ENCODE assay signal across 10 cellular contexts in the genomic region with DNA sequence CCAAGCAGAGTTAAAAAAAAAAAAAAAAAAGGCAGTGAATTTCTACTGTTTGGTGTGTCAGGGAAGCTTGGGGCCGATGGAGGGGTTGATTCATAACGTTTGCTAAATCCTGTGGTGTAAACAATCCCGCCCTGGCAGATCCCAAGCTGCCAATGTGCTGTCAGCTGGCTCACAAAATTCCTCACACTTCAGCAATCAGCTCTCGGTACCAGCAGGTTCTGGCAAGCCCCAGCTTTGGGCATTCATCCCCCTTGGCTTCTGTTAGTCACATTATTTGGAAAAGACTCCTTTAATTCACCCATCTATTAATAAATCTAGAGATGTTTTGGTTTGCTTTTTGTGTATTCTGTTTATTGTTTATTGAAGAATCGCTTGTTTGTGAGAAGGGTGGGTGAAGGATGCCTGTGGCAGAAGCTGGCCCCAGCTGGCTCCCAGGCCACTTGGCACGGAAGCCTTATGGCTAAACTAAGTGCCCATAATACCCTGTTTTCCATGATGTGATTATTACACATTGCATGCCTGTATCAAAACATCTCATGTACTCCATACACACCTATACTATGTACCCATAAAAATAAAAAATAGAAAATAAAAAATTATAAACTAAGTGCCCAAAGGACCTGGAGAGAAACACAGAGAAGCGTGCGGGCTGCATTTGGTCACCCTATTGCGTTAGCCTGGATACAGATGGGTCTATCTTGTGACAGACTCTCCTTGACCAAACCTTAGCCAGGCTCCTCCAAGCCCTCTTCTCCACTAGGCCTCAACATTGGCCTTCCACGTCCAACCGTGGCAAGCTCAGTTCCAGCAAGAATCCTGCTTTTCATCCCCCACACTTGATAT.
DNase-seq lines count a peak whose midpoint lies in the region; ATAC-seq and TF ChIP-seq lines count a peak whose summit lies in the region.
"Had no signal": no experiment of that assay in that cellular context is flagged by ENCODE, and none has a peak within 500 bp of the region (broad histone marks: within the 10 kb centered on the region; RNA-seq: fewer than 3 reads in every experiment).

No MANE protein-coding gene starts in this region.

- no peaks in the 10 kb centered on the region; the same call in 2 of the 3 replicates for H3K36me3 Mint-ChIP-seq in GM23338 (ENCODE audit: low read depth)

- H4K20me1 ChIP-seq in GM23338 (replicated peaks; ENCODE audit: insufficient read depth): no peaks in the 10 kb centered on the region; the same call in 1 of the 2 replicates

- H3K9me3 Mint-ChIP-seq in GM23338: no peaks in the 10 kb centered on the region

- WGBS in spleen, 5 donors: 77 to 92% (median 90%) methylated on average over 11 of the region's 11 CpGs

- DNase-seq in GOT3 (lab: John Stamatoyannopoulos, UW) (peak; percentile 56), caudate nucleus (lab: John Stamatoyannopoulos, UW) (peak in 32 of 61 donors; percentile 7 to 93 (median 26)), hippocampal formation (lab: John Stamatoyannopoulos, UW) (peak; percentile 47 to 68), spleen (peak; percentile 46), ecto neural progenitor cell (ENCODE audit: low spot score) (no peak), GM23338 (ENCODE audit: low spot score) (no peak)
- DNase-seq: NCI-H187 treated with DMSO at 0.1 percent for 48 hours, SIG-M5 had no signal

- H2AFZ ChIP-seq in GM23338: no peak overlapping the region

- H3K9me2 ChIP-seq in GM23338 (ENCODE audit: insufficient read depth): no peaks in the 10 kb centered on the region

- H3K4me1 ChIP-seq in spleen (no peaks in the 10 kb centered on the region), GM23338 (ENCODE audit: insufficient read depth) (peaks cover 24% of the 10 kb centered on the region)

- no peaks in the 10 kb centered on the region for H3F3A ChIP-seq in GM23338 (replicated peaks; ENCODE audit: low read depth)

- no peak for ATAC-seq in GM18511 (IDR thresholded peaks at IDR 0.05; ENCODE audit: unreplicated experiment)
- ATAC-seq in GM18858 (IDR thresholded peaks at IDR 0.05; ENCODE audit: unreplicated experiment): no peak
- ATAC-seq in GM23338: no peak

- no peak for TF ChIP-seq POLR2A in spleen (IDR thresholded peaks at IDR 0.05)

- peaks cover 37% of the 10 kb centered on the region for H3K4me1 Mint-ChIP-seq in GM23338

- H3K79me2 ChIP-seq in GM23338 (replicated peaks; ENCODE audit: insufficient read depth): no peaks in the 10 kb centered on the region

- H3K27ac ChIP-seq in caudate nucleus (ENCODE audit: low read depth, low read length): no peak overlapping the region
- no peak overlapping the region for H3K27ac ChIP-seq in spleen
- no peak overlapping the region for H3K27ac ChIP-seq in GM23338 (ENCODE audit: low read depth)

- no peak overlapping the region for H3K4me3 Mint-ChIP-seq in GM23338

- H3K27ac Mint-ChIP-seq in GM23338: no peak overlapping the region

- peaks cover 0 to 83% (median 7%) of the 10 kb centered on the region in 6 donors for H3K36me3 ChIP-seq in spleen
- no peaks in the 10 kb centered on the region for H3K36me3 ChIP-seq in GM23338 (ENCODE audit: insufficient read depth)

- intact Hi-C loops in spleen (cut with DNase I; ENCODE audit: low total_unique reads): no loop called here

- peaks cover 3% of the 10 kb centered on the region for H3K27me3 Mint-ChIP-seq in GM23338 (ENCODE audit: insufficient read depth, low read depth, poor library complexity)

- no peak overlapping the region for H3K4me3 ChIP-seq in spleen
- H3K4me3 ChIP-seq in GM23338: no peak overlapping the region

- H3K27me3 ChIP-seq in spleen (replicated peaks in 1 of 7) (no peaks in the 10 kb centered on the region), GM23338 (ENCODE audit: insufficient read depth) (no peaks in the 10 kb centered on the region)

- no peaks in the 10 kb centered on the region for H3K9me3 ChIP-seq in spleen

- TF ChIP-seq CTCF in spleen (IDR thresholded peaks at IDR 0.05 in 8 of 11, conservative IDR thresholded peaks at IDR 0.05 in 3 of 11) (no peak), GM23338 (conservative IDR thresholded peaks at IDR 0.05; ENCODE audit: low read depth in 2 of 2) (no peak)

- no peak overlapping the region for H3K4me2 ChIP-seq in GM23338

TF ChIP-seq in GM23338, 12 proteins besides CTCF, POLR2A, EP300 and RAD21:
- TF ChIP-seq CREB1 (CRISPR knock-in tag; IDR thresholded peaks at IDR 0.05; ENCODE audit: low read depth): no peak

Comparison
In these comparisons a context has a peak if more than half of its experiments do, and no peak if none do; other contexts are left out.
1. DNase-seq: peak in GOT3 (single experiment), caudate nucleus (32 of 61), hippocampal formation (2 of 2) and spleen (single experiment); none in ecto neural progenitor cell (single experiment) and GM23338 (single experiment).